Comparison of ENCODE assay signal across 23 cellular contexts in the genomic region with DNA sequence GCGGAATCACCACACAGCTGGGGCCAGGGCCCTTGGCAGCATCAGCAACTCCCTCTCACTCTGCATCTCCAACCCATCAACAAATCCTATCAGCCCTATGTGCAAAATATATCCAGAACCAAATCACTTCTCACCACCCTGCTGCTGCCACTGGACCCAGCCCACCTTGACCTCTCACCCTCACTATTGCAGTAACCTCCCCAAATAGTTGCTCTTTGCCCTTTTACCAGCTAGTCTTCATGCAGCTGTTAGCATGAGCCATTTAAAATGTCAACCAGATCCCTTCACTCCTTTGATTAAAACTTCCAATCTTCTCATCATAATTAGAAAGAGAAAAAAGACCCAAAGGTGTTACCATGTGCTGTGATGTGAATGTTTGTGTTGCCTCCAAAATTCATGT.
"Had no signal": no experiment of that assay in that cellular context is flagged by ENCODE, and none has a peak within 500 bp of the region (broad histone marks: within the 10 kb centered on the region; RNA-seq: fewer than 3 reads in every experiment).

No MANE protein-coding gene starts in this region.

- DNase-seq: activated CD4-positive, CD25-positive, alpha-beta regulatory T cell treated with anti-CD3 and anti-CD28 coated beads, Interleukin-2, amount 50 U/mL, for 72 hours; activated gamma-delta T cell; activated naive CD4-positive, alpha-beta T cell treated with anti-CD3 and anti-CD28 coated beads, Interleukin-2, amount 50 U/mL, for 16 hours; activated T-cell treated with anti-CD3 and anti-CD28 coated beads, Interleukin-2, amount 50 U/mL, for 72 hours; anterior cingulate cortex; endodermal cell; foreskin fibroblast; heart left ventricle; left lung; ovary; SK-N-SH; stimulated activated CD4-positive, alpha-beta T cell treated with anti-CD3 and anti-CD28 coated beads, Interleukin-4, amount 100 ng/mL, for 24 hours; SW 1271; T1000; tibial artery; upper lobe of right lung had no signal

- H3K27ac Mint-ChIP-seq: activated T-cell treated with anti-CD3 and anti-CD28 coated beads, Interleukin-2, amount 50 U/mL, for 72 hours; dendritic cell treated with granulocyte-macrophage colony-stimulating factor and Interleukin-4, amounts not matched to agents 40 ng/mL and 50 ng/mL, for 4 days; endodermal cell; progenitor cell of endocrine pancreas; stimulated activated effector memory CD8-positive, alpha-beta T cell treated with anti-CD3 and anti-CD28 coated beads, Interleukin-12 subunit alpha, Interleukin-12 subunit beta, amount 100 ng/mL, for 72 hours; T-helper 1 cell treated with Interleukin-12 subunit alpha and Interleukin-12 subunit beta and Interleukin-4 antibody, amounts not matched to agents 30 μg/mL and 1 μg/mL, for 36 hours had no signal

- H3K9me3 Mint-ChIP-seq: activated T-cell treated with anti-CD3 and anti-CD28 coated beads, Interleukin-2, amount 50 U/mL, for 72 hours; central memory CD8-positive, alpha-beta T cell; dendritic cell treated with granulocyte-macrophage colony-stimulating factor and Interleukin-4, amounts not matched to agents 40 ng/mL and 50 ng/mL, for 4 days; endodermal cell; stimulated activated effector memory CD8-positive, alpha-beta T cell treated with anti-CD3 and anti-CD28 coated beads, Interleukin-12 subunit alpha, Interleukin-12 subunit beta, amount 100 ng/mL, for 72 hours had no signal

- ATAC-seq: esophagus mucosa, heart left ventricle, left lung, sciatic nerve, upper lobe of right lung had no signal

- H3K36me3 Mint-ChIP-seq: stimulated activated effector memory CD8-positive, alpha-beta T cell treated with anti-CD3 and anti-CD28 coated beads, Interleukin-12 subunit alpha, Interleukin-12 subunit beta, amount 100 ng/mL, for 72 hours had no signal

- H3K27me3 Mint-ChIP-seq: central memory CD8-positive, alpha-beta T cell; progenitor cell of endocrine pancreas had no signal

- H3K4me3 Mint-ChIP-seq: activated T-cell treated with anti-CD3 and anti-CD28 coated beads, Interleukin-2, amount 50 U/mL, for 72 hours; central memory CD8-positive, alpha-beta T cell; dendritic cell treated with granulocyte-macrophage colony-stimulating factor and Interleukin-4, amounts not matched to agents 40 ng/mL and 50 ng/mL, for 4 days; endodermal cell; stimulated activated effector memory CD8-positive, alpha-beta T cell treated with anti-CD3 and anti-CD28 coated beads, Interleukin-12 subunit alpha, Interleukin-12 subunit beta, amount 100 ng/mL, for 72 hours; T-helper 1 cell treated with Interleukin-12 subunit alpha and Interleukin-12 subunit beta and Interleukin-4 antibody, amounts not matched to agents 30 μg/mL and 1 μg/mL, for 36 hours had no signal
